ENCODE assay signal across 13 cellular contexts in the genomic region with DNA sequence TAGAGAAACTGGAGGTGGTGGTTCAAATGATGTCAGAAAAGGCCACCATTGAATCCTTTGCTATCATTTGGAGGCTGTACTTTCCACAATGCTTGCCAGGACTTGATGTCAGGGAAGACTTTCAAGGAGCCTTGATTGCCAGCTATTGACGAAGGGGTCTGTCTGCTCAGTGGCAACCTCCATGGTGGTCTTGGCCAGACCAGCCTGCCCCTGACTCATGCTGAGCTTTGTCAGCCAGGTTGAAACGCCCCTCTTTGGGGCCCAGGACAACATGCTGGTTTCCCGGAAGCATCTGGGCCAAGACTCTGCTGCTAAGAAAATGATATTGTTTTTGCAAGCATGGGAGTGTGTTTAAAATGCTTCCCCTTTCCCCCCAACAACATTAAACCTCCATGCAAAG. TPM values are rescaled to one million over a fixed set of nuclear protein-coding genes. Genes with fewer than 3 reads are reported as not detected.
"Had no signal": no experiment of that assay in that cellular context is flagged by ENCODE, and none has a peak within 500 bp of the region (broad histone marks: within the 10 kb centered on the region; RNA-seq: fewer than 3 reads in every experiment).

No MANE protein-coding gene starts in this region.

- H3K4me1 ChIP-seq: gastrocnemius medialis, left lung had no signal

- H3K9me3 ChIP-seq: gastrocnemius medialis, left lung, sigmoid colon, SJSA1 had no signal

- H3K4me3 ChIP-seq: gastrocnemius medialis, left lung, sigmoid colon, SJSA1 had no signal

- H3K36me3 ChIP-seq: gastrocnemius medialis, left lung, sigmoid colon, SJSA1 had no signal

- DNase-seq: activated CD4-positive, alpha-beta memory T cell treated with anti-CD3 and anti-CD28 coated beads for 36 hours; activated effector memory CD4-positive, alpha-beta T cell treated with anti-CD3 and anti-CD28 coated beads, Interleukin-2, amount 50 U/mL, for 16 hours; activated T-cell treated with anti-CD3 and anti-CD28 coated beads, Interleukin-2, amount 50 U/mL, for 4 hours; amygdala; gastrocnemius medialis; left lung; midbrain; sigmoid colon; stimulated activated CD4-positive, alpha-beta T cell treated with anti-CD3 and anti-CD28 coated beads, Interleukin-12 subunit alpha, Interleukin-12 subunit beta, amount 100 ng/mL, for 4 hours; stimulated activated naive CD4-positive, alpha-beta T cell; substantia nigra; trophoblast cell had no signal

- ATAC-seq: activated T-cell treated with anti-CD3 and anti-CD28 coated beads, Interleukin-2, amount 50 U/mL, for 4 hours; gastrocnemius medialis; left lung had no signal

- H3K27ac ChIP-seq: gastrocnemius medialis, left lung, sigmoid colon, SJSA1 had no signal

- H3K27me3 ChIP-seq: gastrocnemius medialis, left lung, sigmoid colon, SJSA1 had no signal

RNA-seq across cellular contexts. Expression of gene CGNL1, which starts 26.7 kb away (rescaled TPM):
- total RNA-seq: activated CD4-positive, alpha-beta memory T cell treated with anti-CD3 and anti-CD28 coated beads for 36 hours had no signal
